2 cellular contexts compared by ENCODE assay signal in genomic region chr1:33379631-33380354, GRCh38.
TF ChIP-seq lines count a peak whose summit lies in the region.

No MANE protein-coding gene starts in this region.

TF ChIP-seq in K562, 482 proteins besides CTCF, POLR2A, EP300 and RAD21:
- TF ChIP-seq CEBPB (tag; IDR thresholded peaks at IDR 0.05), result peak; percentile 89
- no peak for TF ChIP-seq CEBPG (CRISPR knock-in tag; IDR thresholded peaks at IDR 0.05)
- peak; percentile 82 to 94 for TF ChIP-seq CEBPG (tag; conservative IDR thresholded peaks at IDR 0.05 in 1 of 2, IDR thresholded peaks at IDR 0.05 in 1 of 2)
- no peak for TF ChIP-seq ZFP1 (CRISPR knock-in tag; IDR thresholded peaks at IDR 0.05)

TF ChIP-seq in HepG2, 621 proteins besides CTCF, POLR2A, EP300 and RAD21:
- no peak for TF ChIP-seq THAP7 (CRISPR knock-in tag; IDR thresholded peaks at IDR 0.05)
- no peak for TF ChIP-seq SMARCC2 (IDR thresholded peaks at IDR 0.05)
- no peak for TF ChIP-seq ZNF598 (CRISPR knock-in tag; IDR thresholded peaks at IDR 0.05; ENCODE audit: borderline replicate concordance)
- peak; percentile 77 for TF ChIP-seq CEBPB (IDR thresholded peaks at IDR 0.05; ENCODE audit: borderline replicate concordance, low read depth, low read length)
